In genomic region chr10:63889756-63890155, GRCh38 we compare ENCODE assay signal across 17 cellular contexts.
DNase-seq lines count a peak whose midpoint lies in the region; ATAC-seq and TF ChIP-seq lines count a peak whose summit lies in the region.
"Had no signal": no experiment of that assay in that cellular context is flagged by ENCODE, and none has a peak within 500 bp of the region (broad histone marks: within the 10 kb centered on the region; RNA-seq: fewer than 3 reads in every experiment).

No MANE protein-coding gene starts in this region.

- H3K27ac Mint-ChIP-seq in glutamatergic neuron (ENCODE audit: unreplicated experiment) (peak overlapping the region; percentile 94), Calu3 (ENCODE audit: unreplicated experiment) (no peak overlapping the region)
- H3K27ac Mint-ChIP-seq: B cell; CD4-positive, alpha-beta memory T cell had no signal

- H3K27me3 Mint-ChIP-seq in glutamatergic neuron (ENCODE audit: unreplicated experiment): peaks cover 2% of the 10 kb centered on the region
- H3K27me3 Mint-ChIP-seq in Calu3 (ENCODE audit: unreplicated experiment): peaks cover 33% of the 10 kb centered on the region

- no peaks in the 10 kb centered on the region for H3K27me3 ChIP-seq in mammary epithelial cell (ENCODE audit: insufficient read depth, low read length)

- intact Hi-C loops in Calu3 (cut with micrococcal nuclease; ENCODE audit: unreplicated experiment) (no loop called here), mammary epithelial cell (cut with micrococcal nuclease) (no loop called here)

- H3K9ac ChIP-seq in mammary epithelial cell (ENCODE audit: insufficient read depth, low read length): no peak overlapping the region

- H3K4me3 ChIP-seq in AG10803 (ENCODE audit: low read length): no peak overlapping the region
- H3K4me3 ChIP-seq in mammary epithelial cell (replicated peaks in 1 of 3; ENCODE audit: insufficient read depth in 1 of 3, low read depth in 2 of 3, low read length in 3 of 3): no peak overlapping the region

- no peak overlapping the region for H2AFZ ChIP-seq in mammary epithelial cell (ENCODE audit: low read depth, low read length)

- CTCF ChIA-PET in Calu3 (lab: Charles Lee): no interaction called here
- CTCF ChIA-PET in mammary epithelial cell (lab: Charles Lee; ENCODE audit: low non-redundant PET): no interaction called here

- H3K36me3 ChIP-seq in mammary epithelial cell (ENCODE audit: insufficient read depth, low read length): no peaks in the 10 kb centered on the region

- no peaks in the 10 kb centered on the region for H4K20me1 ChIP-seq in mammary epithelial cell (ENCODE audit: insufficient read depth, low read length)

- BruUV-seq in Calu3 (replicated peaks; lab: Mats Ljungman, UMichigan): no TSS peak
- BruUV-seq in mammary epithelial cell (replicated peaks; lab: Mats Ljungman, UMichigan): no TSS peak

- DNase-seq in AG10803 (ENCODE audit: low read depth) (peak; percentile 1), G401 (ENCODE audit: low spot score) (peak; percentile 88), glutamatergic neuron (no peak), Calu3 (no peak), NCI-H128 (lab: John Stamatoyannopoulos, UW; ENCODE audit: unreplicated experiment) (no peak), mammary epithelial cell (no peak)
- DNase-seq: 8988T; CD4-positive, alpha-beta memory T cell; DMS153; DMS79 treated with DMSO at 0.1 percent for 48 hours; GF-D8 had no signal

- H3K9me3 Mint-ChIP-seq in glutamatergic neuron (ENCODE audit: unreplicated experiment) (peaks cover 1% of the 10 kb centered on the region), Calu3 (ENCODE audit: low read depth, unreplicated experiment) (no peaks in the 10 kb centered on the region)

- in situ Hi-C loops in G401 (cut with HindIII; ENCODE audit: low sequenced_read_pairs) (no loop called here), mammary epithelial cell (cut with MboI; ENCODE audit: low sequenced_read_pairs in 2 of 2) (no loop called here)

- H3K36me3 Mint-ChIP-seq in glutamatergic neuron (ENCODE audit: unreplicated experiment): no peaks in the 10 kb centered on the region
- no peaks in the 10 kb centered on the region for H3K36me3 Mint-ChIP-seq in Calu3 (ENCODE audit: insufficient read depth, unreplicated experiment)
- H3K36me3 Mint-ChIP-seq: CD4-positive, alpha-beta memory T cell had no signal

- H3K27ac ChIP-seq in mammary epithelial cell (ENCODE audit: insufficient read depth, low read depth, low read length): no peak overlapping the region
- H3K27ac ChIP-seq: C4-2B, HL-60 had no signal

- TF ChIP-seq CTCF in AG10803 (conservative IDR thresholded peaks at IDR 0.05; ENCODE audit: low read length): no peak
- no peak for TF ChIP-seq CTCF in glutamatergic neuron (IDR thresholded peaks at IDR 0.05; ENCODE audit: partially characterized antibody, unreplicated experiment)
- no peak for TF ChIP-seq CTCF in Calu3 (IDR thresholded peaks at IDR 0.05; ENCODE audit: unreplicated experiment)
- TF ChIP-seq CTCF in mammary epithelial cell (conservative IDR thresholded peaks at IDR 0.05 in 1 of 2, IDR thresholded peaks at IDR 0.05 in 1 of 2; ENCODE audit: extremely low read depth in 1 of 2, insufficient read depth in 1 of 2, low read depth in 1 of 2, low read length in 2 of 2): no peak

- no peaks in the 10 kb centered on the region for H3K79me2 ChIP-seq in mammary epithelial cell (ENCODE audit: insufficient read depth, low read length)

- H3K4me1 Mint-ChIP-seq in glutamatergic neuron (ENCODE audit: low read depth, unreplicated experiment) (peaks cover 21% of the 10 kb centered on the region), Calu3 (ENCODE audit: low read depth, unreplicated experiment) (no peaks in the 10 kb centered on the region)
- H3K4me1 Mint-ChIP-seq: B cell; CD4-positive, alpha-beta memory T cell had no signal

- WGBS in mammary epithelial cell (ENCODE audit: low coverage, missing lambda C conversion rate): 57% methylated on average over 5 of the region's 5 CpGs

- no peak overlapping the region for H3K4me2 ChIP-seq in mammary epithelial cell (ENCODE audit: insufficient read depth, low read depth, low read length)

- dilution Hi-C loops in mammary epithelial cell (cut with HindIII; ENCODE audit: low sequenced_read_pairs): no loop called here

- peak overlapping the region; percentile 8 for H3K4me3 Mint-ChIP-seq in glutamatergic neuron (ENCODE audit: unreplicated experiment)
- H3K4me3 Mint-ChIP-seq in Calu3 (ENCODE audit: low read depth, unreplicated experiment): no peak overlapping the region
- H3K4me3 Mint-ChIP-seq: B cell; CD4-positive, alpha-beta memory T cell had no signal

- H3K4me1 ChIP-seq in mammary epithelial cell (ENCODE audit: insufficient read depth, low read length): no peaks in the 10 kb centered on the region

- H3K9me3 ChIP-seq in mammary epithelial cell (replicated peaks; ENCODE audit: insufficient read depth, low read length): no peaks in the 10 kb centered on the region

- no peak for ATAC-seq in SK-N-SH treated with all-trans-retinoic acid at 6 μM for 48 hours
- ATAC-seq in HG02798 (IDR thresholded peaks at IDR 0.05; ENCODE audit: poor library complexity, unreplicated experiment): no peak
- ATAC-seq: HCT116 had no signal

TF ChIP-seq in SK-N-SH treated with all-trans-retinoic acid at 6 μM for 48 hours, 23 proteins besides CTCF, POLR2A, EP300 and RAD21:
- TF ChIP-seq POU6F1 (CRISPR knock-in tag; IDR thresholded peaks at IDR 0.05; ENCODE audit: borderline replicate concordance, low read depth): no peak
- peak; percentile 23; the same call in 1 of the 2 replicates for TF ChIP-seq ISL1 (CRISPR knock-in tag; IDR thresholded peaks at IDR 0.05)

Comparison
In these comparisons a context has a peak if more than half of its experiments do, and no peak if none do; other contexts are left out.
1. DNase-seq: peak in AG10803 (single experiment) and G401 (single experiment); none in glutamatergic neuron (single experiment), Calu3 (single experiment), NCI-H128 (single experiment) and mammary epithelial cell (single experiment).